Comparison of ENCODE assay signal across 1 cellular context in genomic region chr17:63834431-63835166, GRCh38.
TF ChIP-seq lines count a peak whose summit lies in the region.

No MANE protein-coding gene starts in this region.

TF ChIP-seq in SK-N-SH, 30 proteins besides CTCF, POLR2A, EP300 and RAD21 (continued from another document):
- TF ChIP-seq RXRA (IDR thresholded peaks at IDR 0.05; ENCODE audit: borderline replicate concordance, low read depth): no peak
- TF ChIP-seq RCOR1 (IDR thresholded peaks at IDR 0.05; ENCODE audit: low read length): peak; percentile 66
- TF ChIP-seq PBX3 (IDR thresholded peaks at IDR 0.05): 0 out of 2 replicates have a peak, but pooled peaks have one; percentile 7
- TF ChIP-seq TCF12 (IDR thresholded peaks at IDR 0.05): no peak
- TF ChIP-seq CHD2 (IDR thresholded peaks at IDR 0.05; ENCODE audit: low read length, partially characterized antibody): peak; percentile 78
- TF ChIP-seq POLR2AphosphoS5 (IDR thresholded peaks at IDR 0.05; ENCODE audit: low read depth, low read length): 0 out of 2 replicates have a peak, but pooled peaks have one; percentile 32
- no peak for TF ChIP-seq FOXJ3 (CRISPR knock-in tag; IDR thresholded peaks at IDR 0.05)
- TF ChIP-seq GABPA (IDR thresholded peaks at IDR 0.05; ENCODE audit: low read depth): no peak
- TF ChIP-seq FOXM1 (IDR thresholded peaks at IDR 0.05; ENCODE audit: low read depth): no peak
- TF ChIP-seq GATA2 (CRISPR knock-in tag; IDR thresholded peaks at IDR 0.05): no peak
- TF ChIP-seq REST (IDR thresholded peaks at IDR 0.05; ENCODE audit: low read depth, low read length): no peak
- TF ChIP-seq NRF1 (IDR thresholded peaks at IDR 0.05; ENCODE audit: low read depth, low read length): no peak
- no peak for TF ChIP-seq EZH2phosphoT487 (IDR thresholded peaks at IDR 0.05; ENCODE audit: borderline replicate concordance, low read depth)
- TF ChIP-seq YY1 (IDR thresholded peaks at IDR 0.05; ENCODE audit: low read depth): peak; percentile 57; the same call in 1 of the 2 replicates
- TF ChIP-seq RFX5 (IDR thresholded peaks at IDR 0.05; ENCODE audit: low read length): no peak
- peak; percentile 92 for TF ChIP-seq MXI1 (IDR thresholded peaks at IDR 0.05; ENCODE audit: low read depth, low read length)
- no peak for TF ChIP-seq TEAD4 (IDR thresholded peaks at IDR 0.05; ENCODE audit: borderline replicate concordance, insufficient read depth)
- TF ChIP-seq SIN3A (IDR thresholded peaks at IDR 0.05; ENCODE audit: borderline replicate concordance, low read depth, low read length): peak; percentile 80
- TF ChIP-seq SMC3 (IDR thresholded peaks at IDR 0.05; ENCODE audit: low read depth, low read length): peak; percentile 62
